ENCODE assay signal across 22 cellular contexts in genomic region chr5:177355868-177356168, GRCh38.
DNase-seq lines count a peak whose midpoint lies in the region; ATAC-seq and TF ChIP-seq lines count a peak whose summit lies in the region.
"Had no signal": no experiment of that assay in that cellular context is flagged by ENCODE, and none has a peak within 500 bp of the region (broad histone marks: within the 10 kb centered on the region; RNA-seq: fewer than 3 reads in every experiment).

No MANE protein-coding gene starts in this region.

- no peaks in the 10 kb centered on the region for H3K36me3 Mint-ChIP-seq in stimulated activated naive CD8-positive, alpha-beta T cell treated with anti-CD3 and anti-CD28 coated beads, Interleukin-15, Interleukin-2, amounts not matched to agents 100 ng/mL and 50 ng/mL, for 24 hours (ENCODE audit: low read depth)
- peaks cover 28% of the 10 kb centered on the region for H3K36me3 Mint-ChIP-seq in central memory CD8-positive, alpha-beta T cell (ENCODE audit: insufficient read depth)
- H3K36me3 Mint-ChIP-seq in stimulated activated memory B cell treated with anti-CD40 and anti-IgM and Interleukin-4, amounts not matched to agents 10 μg/mL and 1 μg/mL and 100 μg/mL, for 72 hours, result no peaks in the 10 kb centered on the region

- peaks cover 28% of the 10 kb centered on the region for H3K79me2 ChIP-seq in Loucy (ENCODE audit: insufficient read depth, low read length)

- peaks cover 62% of the 10 kb centered on the region for H3K4me1 Mint-ChIP-seq in stimulated activated naive CD8-positive, alpha-beta T cell treated with anti-CD3 and anti-CD28 coated beads, Interleukin-15, Interleukin-2, amounts not matched to agents 100 ng/mL and 50 ng/mL, for 24 hours (ENCODE audit: low read depth)
- peaks cover 61% of the 10 kb centered on the region for H3K4me1 Mint-ChIP-seq in central memory CD8-positive, alpha-beta T cell
- H3K4me1 Mint-ChIP-seq in stimulated activated memory B cell treated with anti-CD40 and anti-IgM and Interleukin-4, amounts not matched to agents 10 μg/mL and 1 μg/mL and 100 μg/mL, for 72 hours, result peaks cover 63% of the 10 kb centered on the region

- H3K9ac ChIP-seq in Loucy (ENCODE audit: low read depth, low read length, poor library complexity, severe bottlenecking), result no peak overlapping the region

- no peaks in the 10 kb centered on the region for H3K9me3 ChIP-seq in Loucy (ENCODE audit: insufficient read depth, low read depth, low read length)
- H3K9me3 ChIP-seq: left ventricle myocardium inferior, prostate gland, testis had no signal

- H4K20me1 ChIP-seq in Loucy (ENCODE audit: insufficient read depth, low read length, poor library complexity, severe bottlenecking), result no peaks in the 10 kb centered on the region

- peak overlapping the region; percentile 1; the same call in 1 of the 2 replicates for H2AFZ ChIP-seq in Loucy (ENCODE audit: low read length)

- H3K4me1 ChIP-seq in Loucy (ENCODE audit: insufficient read depth, low read length, poor library complexity, severe bottlenecking), result peaks cover 34% of the 10 kb centered on the region
- H3K4me1 ChIP-seq: prostate gland had no signal

- H3K9me3 Mint-ChIP-seq in stimulated activated naive CD8-positive, alpha-beta T cell treated with anti-CD3 and anti-CD28 coated beads, Interleukin-15, Interleukin-2, amounts not matched to agents 100 ng/mL and 50 ng/mL, for 24 hours, result peaks cover 4% of the 10 kb centered on the region
- H3K9me3 Mint-ChIP-seq in central memory CD8-positive, alpha-beta T cell, result no peaks in the 10 kb centered on the region
- no peaks in the 10 kb centered on the region for H3K9me3 Mint-ChIP-seq in stimulated activated memory B cell treated with anti-CD40 and anti-IgM and Interleukin-4, amounts not matched to agents 10 μg/mL and 1 μg/mL and 100 μg/mL, for 72 hours
- H3K9me3 Mint-ChIP-seq: nephron progenitor cell had no signal

- H3K27me3 ChIP-seq in Loucy (ENCODE audit: insufficient read depth, low read length, poor library complexity, severe bottlenecking), result no peaks in the 10 kb centered on the region
- H3K27me3 ChIP-seq: testis had no signal

- H3K4me2 ChIP-seq in Loucy (ENCODE audit: low read depth, low read length, poor library complexity, severe bottlenecking), result no peak overlapping the region

- H3K4me3 ChIP-seq in Loucy (ENCODE audit: low read length, poor library complexity, severe bottlenecking), result no peak overlapping the region
- H3K4me3 ChIP-seq: left ventricle myocardium inferior, prostate gland, testis had no signal

- ATAC-seq in stimulated activated naive CD8-positive, alpha-beta T cell treated with anti-CD3 and anti-CD28 coated beads, Interleukin-15, Interleukin-2, amounts not matched to agents 100 U/mL and 50 U/mL, for 24 hours, result no peak
- no peak for ATAC-seq in central memory CD8-positive, alpha-beta T cell (replicated peaks; ENCODE audit: extremely low read depth, poor library complexity, severe bottlenecking)
- ATAC-seq in stimulated activated memory B cell treated with anti-CD40 and anti-IgM and Interleukin-4, amounts not matched to agents 10 μg/mL and 1 μg/mL and 100 μg/mL, for 72 hours, result no peak
- no peak for ATAC-seq in HG03139 (IDR thresholded peaks at IDR 0.05; ENCODE audit: unreplicated experiment)
- ATAC-seq: activated CD8-positive, alpha-beta memory T cell treated with anti-CD3 and anti-CD28 coated beads, Interleukin-2, amount 10 ng/mL, durations not matched to agents 7 days and 5 days had no signal

- H3F3A ChIP-seq in Loucy (ENCODE audit: low read depth), result no peaks in the 10 kb centered on the region

- no peaks in the 10 kb centered on the region for H3K36me3 ChIP-seq in Loucy (ENCODE audit: insufficient read depth, low read length)
- H3K36me3 ChIP-seq: left ventricle myocardium inferior, prostate gland had no signal

- no peaks in the 10 kb centered on the region for H3K9me2 ChIP-seq in Loucy (replicated peaks; ENCODE audit: low read depth, low read length)

- no peak for TF ChIP-seq CTCF in Loucy (conservative IDR thresholded peaks at IDR 0.05; ENCODE audit: low read length)

- peak overlapping the region; percentile 21 for H3K27ac Mint-ChIP-seq in stimulated activated naive CD8-positive, alpha-beta T cell treated with anti-CD3 and anti-CD28 coated beads, Interleukin-15, Interleukin-2, amounts not matched to agents 100 ng/mL and 50 ng/mL, for 24 hours
- peak overlapping the region; percentile 90 for H3K27ac Mint-ChIP-seq in central memory CD8-positive, alpha-beta T cell (ENCODE audit: low read depth)
- H3K27ac Mint-ChIP-seq in stimulated activated memory B cell treated with anti-CD40 and anti-IgM and Interleukin-4, amounts not matched to agents 10 μg/mL and 1 μg/mL and 100 μg/mL, for 72 hours, result peak overlapping the region; percentile 53
- H3K27ac Mint-ChIP-seq: activated CD8-positive, alpha-beta memory T cell treated with anti-CD3 and anti-CD28 coated beads, Interleukin-2, amount 10 ng/mL, durations not matched to agents 7 days and 5 days; nephron progenitor cell had no signal

- no peaks in the 10 kb centered on the region for H3K27me3 Mint-ChIP-seq in stimulated activated naive CD8-positive, alpha-beta T cell treated with anti-CD3 and anti-CD28 coated beads, Interleukin-15, Interleukin-2, amounts not matched to agents 100 ng/mL and 50 ng/mL, for 24 hours
- H3K27me3 Mint-ChIP-seq in central memory CD8-positive, alpha-beta T cell, result no peaks in the 10 kb centered on the region
- no peaks in the 10 kb centered on the region for H3K27me3 Mint-ChIP-seq in stimulated activated memory B cell treated with anti-CD40 and anti-IgM and Interleukin-4, amounts not matched to agents 10 μg/mL and 1 μg/mL and 100 μg/mL, for 72 hours
- H3K27me3 Mint-ChIP-seq: activated CD8-positive, alpha-beta memory T cell treated with anti-CD3 and anti-CD28 coated beads, Interleukin-2, amount 10 ng/mL, durations not matched to agents 7 days and 5 days; activated naive CD8-positive, alpha-beta T cell treated with anti-CD3 and anti-CD28 coated beads for 36 hours; CD8-positive, alpha-beta memory T cell had no signal

- H3K4me3 Mint-ChIP-seq in stimulated activated naive CD8-positive, alpha-beta T cell treated with anti-CD3 and anti-CD28 coated beads, Interleukin-15, Interleukin-2, amounts not matched to agents 100 ng/mL and 50 ng/mL, for 24 hours, result no peak overlapping the region
- no peak overlapping the region for H3K4me3 Mint-ChIP-seq in central memory CD8-positive, alpha-beta T cell
- no peak overlapping the region for H3K4me3 Mint-ChIP-seq in stimulated activated memory B cell treated with anti-CD40 and anti-IgM and Interleukin-4, amounts not matched to agents 10 μg/mL and 1 μg/mL and 100 μg/mL, for 72 hours
- H3K4me3 Mint-ChIP-seq: activated CD8-positive, alpha-beta memory T cell treated with anti-CD3 and anti-CD28 coated beads, Interleukin-2, amount 10 ng/mL, durations not matched to agents 7 days and 5 days; activated naive CD8-positive, alpha-beta T cell treated with anti-CD3 and anti-CD28 coated beads for 36 hours; nephron progenitor cell had no signal

- no peak for DNase-seq in stimulated activated naive CD8-positive, alpha-beta T cell treated with anti-CD3 and anti-CD28 coated beads, Interleukin-15, Interleukin-2, amounts not matched to agents 100 U/mL and 50 U/mL, for 24 hours
- no peak for DNase-seq in central memory CD8-positive, alpha-beta T cell (ENCODE audit: low spot score in 2 of 2)
- DNase-seq in NCI-H2227 treated with DMSO at 0.1 percent for 48 hours (lab: John Stamatoyannopoulos, UW) (no peak), NCI-H187 treated with DMSO at 0.1 percent for 48 hours (lab: John Stamatoyannopoulos, UW) (no peak)
- DNase-seq: activated CD4-positive, alpha-beta T cell treated with anti-CD3 and anti-CD28 coated beads for 4 hours; activated CD8-positive, alpha-beta memory T cell treated with anti-CD3 and anti-CD28 coated beads, Interleukin-2, amount 10 ng/mL, durations not matched to agents 7 days and 5 days; activated naive CD8-positive, alpha-beta T cell treated with anti-CD3 and anti-CD28 coated beads for 36 hours; CD8-positive, alpha-beta memory T cell; DMS53; H7; left ventricle myocardium inferior; NCI-H1436; NCI-H2171; NCI-H526 treated with DMSO at 0.1 percent for 48 hours; nephron progenitor cell; RPMI8226; testis had no signal

Comparison
In these comparisons a context has a peak if more than half of its experiments do, and no peak if none do; other contexts are left out.
1. H3K27ac Mint-ChIP-seq: peak in every context shown above with its lines; median percentile 90 in central memory CD8-positive, alpha-beta T cell; 53 in stimulated activated memory B cell treated with anti-CD40 and anti-IgM and Interleukin-4, amounts not matched to agents 10 μg/mL and 1 μg/mL and 100 μg/mL, for 72 hours; 21 in stimulated activated naive CD8-positive, alpha-beta T cell treated with anti-CD3 and anti-CD28 coated beads, Interleukin-15, Interleukin-2, amounts not matched to agents 100 ng/mL and 50 ng/mL, for 24 hours.